ENCODE assay signal across 23 cellular contexts in genomic region chr5:175015028-175015427, GRCh38.
A peak's percentile ranks its signal among the peaks of the same experiment; 100 is the strongest.
DNase-seq lines count a peak whose midpoint lies in the region; ATAC-seq, FAIRE-seq and TF ChIP-seq lines count a peak whose summit lies in the region.
"Had no signal": no experiment of that assay in that cellular context is flagged by ENCODE, and none has a peak within 500 bp of the region (broad histone marks: within the 10 kb centered on the region; RNA-seq: fewer than 3 reads in every experiment).

No MANE protein-coding gene starts in this region.

- POLR2A ChIA-PET in HepG2 (lab: Yijun Ruan, JAX) = no interaction called here

- H3K4me1 ChIP-seq in HepG2 (ENCODE audit: insufficient read depth, low read length) = no peaks in the 10 kb centered on the region

- ATAC-seq in HepG2 (peak; percentile 59), GM19023 (IDR thresholded peaks at IDR 0.05; ENCODE audit: unreplicated experiment) (no peak)
- ATAC-seq: T-cell had no signal

- TF ChIP-seq EP300 in HepG2 (IDR thresholded peaks at IDR 0.05; ENCODE audit: low read depth in 2 of 2, low read length in 2 of 2) (no peak), HepG2 (CRISPR knock-in tag; IDR thresholded peaks at IDR 0.05; ENCODE audit: borderline replicate concordance) (no peak)

- H3K4me2 ChIP-seq in HepG2 (ENCODE audit: low read depth, low read length) = no peak overlapping the region
- H3K4me2 ChIP-seq: SK-N-SH had no signal

- H4K20me1 ChIP-seq in HepG2 (ENCODE audit: insufficient read depth, low read length) = no peaks in the 10 kb centered on the region

- CTCF ChIA-PET in HepG2 (lab: Yijun Ruan, JAX; ENCODE audit: low intra/inter-chr PET ratio, low total read pairs) = no interaction called here

- no peak overlapping the region for H3K27ac ChIP-seq in HepG2 (ENCODE audit: extremely low read length, insufficient read depth, low read length)

- H3K9me3 ChIP-seq in HepG2 (ENCODE audit: low read length) = no peaks in the 10 kb centered on the region
- H3K9me3 ChIP-seq: SK-N-SH had no signal

- no peak for TF ChIP-seq RAD21 in HepG2 (CRISPR knock-in tag; IDR thresholded peaks at IDR 0.05)

- FAIRE-seq in HepG2 (lab: Jason Lieb, UNC) = peak; percentile 8
- FAIRE-seq: A204.1, HTR-8/SVneo had no signal

- in situ Hi-C loops in HepG2 (cut with HindIII; ENCODE audit: extremely low pct_ligation_motif_present, low pct_unique_long_range_greater_than_20kb) = no loop called here

- H3K36me3 ChIP-seq in HepG2 (replicated peaks in 1 of 2; ENCODE audit: control insufficient read depth in 1 of 2, insufficient read depth in 2 of 2, low read length in 2 of 2) = no peaks in the 10 kb centered on the region

- TF ChIP-seq POLR2A in HepG2 (IDR thresholded peaks at IDR 0.05; ENCODE audit: insufficient read depth in 1 of 2, low read depth in 2 of 2, low read length in 2 of 2) = no peak

- TF ChIP-seq CTCF in HepG2 (CRISPR knock-in tag; IDR thresholded peaks at IDR 0.05) = no peak

- H3K27me3 ChIP-seq in HepG2 (ENCODE audit: control insufficient read depth in 1 of 2, insufficient read depth in 2 of 2, low read length in 2 of 2) = no peaks in the 10 kb centered on the region; a peak in 1 of 5 replicates

- H3K79me2 ChIP-seq in HepG2 (ENCODE audit: insufficient read depth, low read length) = no peaks in the 10 kb centered on the region

- intact Hi-C loops in HepG2 (cut with micrococcal nuclease; ENCODE audit: unreplicated experiment) = no loop called here

- peak; percentile 30 for DNase-seq in SKM-1 treated with dmso at 0.1 percent for 144 hours (lab: John Stamatoyannopoulos, UW; ENCODE audit: unreplicated experiment)
- DNase-seq in SKM-1 (lab: John Stamatoyannopoulos, UW; ENCODE audit: unreplicated experiment) = no peak
- peak; percentile 16 for DNase-seq in HuH-7.5 (ENCODE audit: low spot score)
- DNase-seq in OCI-M1 (lab: John Stamatoyannopoulos, UW) = peak; percentile 2
- peak; percentile 66 for DNase-seq in HepG2 (ENCODE audit: low spot score)
- DNase-seq in cerebellar cortex (ENCODE audit: low spot score) = no peak
- no peak for DNase-seq in NCI-H2171 treated with DMSO at 0.1 percent for 48 hours (lab: John Stamatoyannopoulos, UW)
- DNase-seq: DMS79, GOT3, HCEC 1CT, Karpas-422, NCI-H1092 treated with DMSO at 0.1 percent for 48 hours, NCI-H1436 treated with DMSO at 0.1 percent for 48 hours, NCI-H1930, NCI-H226, NCI-H510A treated with DMSO at 0.1 percent for 48 hours, NCI-H748 treated with DMSO at 0.1 percent for 48 hours, SHP77, SK-N-SH, T-cell had no signal

- H2AFZ ChIP-seq in HepG2 (ENCODE audit: low read length) = no peak overlapping the region

- no peak overlapping the region for H3K4me3 ChIP-seq in HepG2 (replicated peaks in 1 of 3; ENCODE audit: insufficient read depth in 1 of 3, low read depth in 2 of 3, low read length in 3 of 3)

- no peak overlapping the region for H3K9ac ChIP-seq in HepG2 (ENCODE audit: insufficient read depth, low read depth, low read length)
- H3K9ac ChIP-seq: SK-N-SH had no signal

- 0% methylated on average over 3 of the region's 4 CpGs for WGBS in HepG2 (ENCODE audit: low lambda C conversion rate)

- BruUV-seq in HepG2 (replicated peaks; lab: Mats Ljungman, UMichigan) = no TSS peak

TF ChIP-seq in HepG2, 621 proteins besides CTCF, POLR2A, EP300 and RAD21 (continues in another document):
- no peak for TF ChIP-seq SIN3A (IDR thresholded peaks at IDR 0.05; ENCODE audit: borderline replicate concordance, low read depth, low read length)
- TF ChIP-seq FOXA1 (IDR thresholded peaks at IDR 0.05) = no peak
- TF ChIP-seq FOXA1 (CRISPR knock-in tag; IDR thresholded peaks at IDR 0.05) = peak; percentile 64; the same call in 1 of the 2 replicates
- peak; percentile 44; the same call in 1 of the 2 replicates for TF ChIP-seq BCL6 (CRISPR knock-in tag; IDR thresholded peaks at IDR 0.05)
- TF ChIP-seq CEBPG (CRISPR knock-in tag; IDR thresholded peaks at IDR 0.05) = peak; percentile 71
- TF ChIP-seq HNF4A (CRISPR knock-in tag; IDR thresholded peaks at IDR 0.05) = peak; percentile 35; the same call in 1 of the 2 replicates
- peak; percentile 82 for TF ChIP-seq CEBPB (IDR thresholded peaks at IDR 0.05; ENCODE audit: borderline replicate concordance, low read depth, low read length)
- TF ChIP-seq TBL1XR1 (IDR thresholded peaks at IDR 0.05; ENCODE audit: borderline replicate concordance, low read length, partially characterized antibody) = peak; percentile 37
- TF ChIP-seq ZNF543 (CRISPR knock-in tag; IDR thresholded peaks at IDR 0.05) = no peak
- TF ChIP-seq FOXA3 (CRISPR knock-in tag; IDR thresholded peaks at IDR 0.05) = peak; percentile 67
- TF ChIP-seq TEAD3 (CRISPR knock-in tag; optimal IDR thresholded peaks at IDR 0.05; ENCODE audit: borderline replicate concordance) = peak; percentile 39
- TF ChIP-seq, protein P1, sequence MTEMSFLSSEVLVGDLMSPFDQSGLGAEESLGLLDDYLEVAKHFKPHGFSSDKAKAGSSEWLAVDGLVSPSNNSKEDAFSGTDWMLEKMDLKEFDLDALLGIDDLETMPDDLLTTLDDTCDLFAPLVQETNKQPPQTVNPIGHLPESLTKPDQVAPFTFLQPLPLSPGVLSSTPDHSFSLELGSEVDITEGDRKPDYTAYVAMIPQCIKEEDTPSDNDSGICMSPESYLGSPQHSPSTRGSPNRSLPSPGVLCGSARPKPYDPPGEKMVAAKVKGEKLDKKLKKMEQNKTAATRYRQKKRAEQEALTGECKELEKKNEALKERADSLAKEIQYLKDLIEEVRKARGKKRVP (CRISPR knock-in tag; IDR thresholded peaks at IDR 0.05) = peak in 1 of 2 experiments; percentile 84; a peak in 2 of 4 replicates
- TF ChIP-seq, protein P2, sequence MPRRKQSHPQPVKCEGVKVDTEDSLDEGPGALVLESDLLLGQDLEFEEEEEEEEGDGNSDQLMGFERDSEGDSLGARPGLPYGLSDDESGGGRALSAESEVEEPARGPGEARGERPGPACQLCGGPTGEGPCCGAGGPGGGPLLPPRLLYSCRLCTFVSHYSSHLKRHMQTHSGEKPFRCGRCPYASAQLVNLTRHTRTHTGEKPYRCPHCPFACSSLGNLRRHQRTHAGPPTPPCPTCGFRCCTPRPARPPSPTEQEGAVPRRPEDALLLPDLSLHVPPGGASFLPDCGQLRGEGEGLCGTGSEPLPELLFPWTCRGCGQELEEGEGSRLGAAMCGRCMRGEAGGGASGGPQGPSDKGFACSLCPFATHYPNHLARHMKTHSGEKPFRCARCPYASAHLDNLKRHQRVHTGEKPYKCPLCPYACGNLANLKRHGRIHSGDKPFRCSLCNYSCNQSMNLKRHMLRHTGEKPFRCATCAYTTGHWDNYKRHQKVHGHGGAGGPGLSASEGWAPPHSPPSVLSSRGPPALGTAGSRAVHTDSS (CRISPR knock-in tag; conservative IDR thresholded peaks at IDR 0.05) = no peak
- 0 out of 2 replicates have a peak, but pooled peaks have one; percentile 10 for TF ChIP-seq ZNF281 (CRISPR knock-in tag; IDR thresholded peaks at IDR 0.05; ENCODE audit: borderline replicate concordance)
- no peak for TF ChIP-seq NR0B2 (CRISPR knock-in tag; IDR thresholded peaks at IDR 0.05)
- TF ChIP-seq ATF3 (CRISPR knock-in tag; IDR thresholded peaks at IDR 0.05) = 0 out of 2 replicates have a peak, but pooled peaks have one; percentile 43
- TF ChIP-seq TCF7 (IDR thresholded peaks at IDR 0.05; ENCODE audit: low read depth) = peak; percentile 40; the same call in 1 of the 2 replicates

Comparison
In these comparisons a context has a peak if more than half of its experiments do, and no peak if none do; other contexts are left out.
1. DNase-seq: peak in SKM-1 treated with dmso at 0.1 percent for 144 hours (single experiment), HuH-7.5 (single experiment), OCI-M1 (single experiment) and HepG2 (single experiment); none in SKM-1 (single experiment), cerebellar cortex (single experiment) and NCI-H2171 treated with DMSO at 0.1 percent for 48 hours (single experiment).